12 cellular contexts compared by ENCODE assay signal in genomic region chr7:41701068-41701467, GRCh38. TPM values are rescaled to one million over a fixed set of nuclear protein-coding genes. Genes with fewer than 3 reads are reported as not detected.
DNase-seq lines count a peak whose midpoint lies in the region; ATAC-seq and TF ChIP-seq lines count a peak whose summit lies in the region.
"Had no signal": no experiment of that assay in that cellular context is flagged by ENCODE, and none has a peak within 500 bp of the region (broad histone marks: within the 10 kb centered on the region; RNA-seq: fewer than 3 reads in every experiment).

No MANE protein-coding gene starts in this region.

- peak overlapping the region; percentile 93 for H3K27ac Mint-ChIP-seq in mesothelial cell of epicardium

- H3K36me3 ChIP-seq in heart right ventricle (no peaks in the 10 kb centered on the region), uterus (no peaks in the 10 kb centered on the region)

- no peak for TF ChIP-seq CTCF in heart right ventricle (IDR thresholded peaks at IDR 0.05)
- TF ChIP-seq CTCF in epithelial cell of esophagus (IDR thresholded peaks at IDR 0.05; ENCODE audit: insufficient read depth, low read depth, low read length, missing control alignments) = no peak
- TF ChIP-seq CTCF in mesothelial cell of epicardium (IDR thresholded peaks at IDR 0.05; ENCODE audit: unreplicated experiment) = no peak
- TF ChIP-seq CTCF in uterus (IDR thresholded peaks at IDR 0.05) = no peak

- TF ChIP-seq POLR2A in uterus (IDR thresholded peaks at IDR 0.05) = no peak

- peak overlapping the region; percentile 88 for H3K4me3 Mint-ChIP-seq in mesothelial cell of epicardium

- DNase-seq in heart right ventricle (no peak), left cardiac atrium (no peak), epithelial cell of esophagus (ENCODE audit: low read depth) (no peak), mesothelial cell of epicardium (ENCODE audit: low spot score in 2 of 2, unreplicated experiment in 2 of 2) (no peak), uterus (no peak), HT-29 (ENCODE audit: low spot score) (no peak)
- DNase-seq: activated CD8-positive, alpha-beta memory T cell treated with anti-CD3 and anti-CD28 coated beads, Interleukin-2, amount 50 U/mL, for 4 hours; left ventricle myocardium superior; NCI-H446; SIG-M5 had no signal

- intact Hi-C loops in heart right ventricle (cut with DNase I) (loop anchor here in 4 of 10 donors (5.0 to 10.0 kb wide), 5 partner anchors 649 to 1376 kb away; no protein-coding TSS in a partner anchor), left cardiac atrium (cut with DNase I) (no loop called here), uterus (cut with DNase I; ENCODE audit: low total_unique reads) (no loop called here)

- H3K9me3 ChIP-seq in heart right ventricle = no peaks in the 10 kb centered on the region
- H3K9me3 ChIP-seq in uterus = no peaks in the 10 kb centered on the region

- no peak for ATAC-seq in heart right ventricle
- no peak for ATAC-seq in left cardiac atrium
- ATAC-seq in HG02623 (IDR thresholded peaks at IDR 0.05; ENCODE audit: unreplicated experiment) = no peak
- ATAC-seq in HG03432 (IDR thresholded peaks at IDR 0.05; ENCODE audit: unreplicated experiment) = no peak

- no peaks in the 10 kb centered on the region for H3K9me3 Mint-ChIP-seq in mesothelial cell of epicardium

- WGBS in heart right ventricle, 2 donors = 48 to 50% methylated on average over 4 of the region's 4 CpGs

- H3K36me3 Mint-ChIP-seq in mesothelial cell of epicardium = no peaks in the 10 kb centered on the region

- H3K27me3 ChIP-seq in heart right ventricle (peaks cover 0 to 19% (median 0%) of the 10 kb centered on the region in 7 donors), uterus (no peaks in the 10 kb centered on the region)

- peaks cover 0 to 32% (median 11%) of the 10 kb centered on the region in 9 donors for H3K4me1 ChIP-seq in heart right ventricle
- no peaks in the 10 kb centered on the region for H3K4me1 ChIP-seq in uterus

- H3K4me3 ChIP-seq in heart right ventricle (peak overlapping the region in 6 of 10 donors; percentile 19 to 64 (median 49)), epithelial cell of esophagus (ENCODE audit: low read length) (peak overlapping the region; percentile 48), uterus (peak overlapping the region; percentile 54 to 60)

- H3K27ac ChIP-seq in heart right ventricle (peak overlapping the region in 6 of 10 donors; percentile 28 to 83 (median 64)), uterus (peak overlapping the region; percentile 83 to 97)

- peaks cover 87% of the 10 kb centered on the region for H3K4me1 Mint-ChIP-seq in mesothelial cell of epicardium

- no peaks in the 10 kb centered on the region for H3K27me3 Mint-ChIP-seq in mesothelial cell of epicardium (ENCODE audit: low read depth)

RNA-seq across cellular contexts. Expression of gene INHBA, which starts 1.8 kb away (rescaled TPM):
- total RNA-seq in heart right ventricle (10 to 100 TPM in 1 of 10 donors, 1 to 10 TPM in 8, under 1 TPM in 1; 0.51 to 26.1 (median 4.4) TPM), left cardiac atrium (10 to 100 TPM in 1 of 2 donors, 1 to 10 TPM in 1; 1.5 to 15.4 TPM), mesothelial cell of epicardium (47.6 to 51.4 TPM (median 50.6 TPM) in 3 replicates), uterus (10 to 100 TPM in 2 of 4 donors, 1 to 10 TPM in 2; 5.4 to 18.4 (median 10.8) TPM)
- polyA plus RNA-seq in heart right ventricle = 1 to 10 TPM in 1 of 2 donors, under 1 TPM in 1; 0.41 to 2.7 TPM
- total RNA-seq in HT-29 (2014; rRNA removed; shearing (Covaris generic)) = not detected in 2 replicates
